Comparison of ENCODE assay signal across 8 cellular contexts in the genomic region with DNA sequence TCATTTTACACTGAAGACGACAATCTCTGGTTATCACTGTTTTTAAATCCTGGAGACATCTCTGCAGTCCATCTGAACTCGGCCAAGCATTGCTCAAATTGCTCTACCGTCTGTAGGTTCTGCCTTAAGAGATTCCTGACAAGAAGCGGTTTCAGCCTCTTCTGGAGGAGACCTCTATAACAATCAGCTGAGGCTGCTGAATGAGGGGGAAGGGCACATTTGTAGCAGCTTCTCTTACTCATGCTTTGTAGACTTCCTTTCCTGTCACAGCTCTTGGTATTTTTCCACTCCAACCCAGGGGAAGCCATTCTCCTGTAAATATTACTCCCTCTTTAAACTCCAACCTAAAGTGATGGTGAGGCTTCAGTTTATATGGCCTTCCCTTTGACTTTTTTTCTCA. TPM values are rescaled to one million over a fixed set of nuclear protein-coding genes. Genes with fewer than 3 reads are reported as not detected.
DNase-seq lines count a peak whose midpoint lies in the region; ATAC-seq and TF ChIP-seq lines count a peak whose summit lies in the region.

No MANE protein-coding gene starts in this region.

- no peaks in the 10 kb centered on the region for H4K20me1 ChIP-seq in mammary epithelial cell (ENCODE audit: insufficient read depth, low read length)

- H3K9ac ChIP-seq in mammary epithelial cell (ENCODE audit: insufficient read depth, low read length), result peak overlapping the region; percentile 69

- peak overlapping the region; percentile 44 for H3K4me2 ChIP-seq in mammary epithelial cell (ENCODE audit: insufficient read depth, low read depth, low read length)

- no peaks in the 10 kb centered on the region for H3K27me3 ChIP-seq in mammary epithelial cell (ENCODE audit: insufficient read depth, low read length)

- intact Hi-C loops in mammary epithelial cell (cut with micrococcal nuclease), result no loop called here

- peaks cover 28% of the 10 kb centered on the region for H3K4me1 ChIP-seq in mammary epithelial cell (ENCODE audit: insufficient read depth, low read length)

- no peak for TF ChIP-seq CTCF in mammary epithelial cell (conservative IDR thresholded peaks at IDR 0.05 in 1 of 2, IDR thresholded peaks at IDR 0.05 in 1 of 2; ENCODE audit: extremely low read depth in 1 of 2, insufficient read depth in 1 of 2, low read depth in 1 of 2, low read length in 2 of 2)

- peak overlapping the region; percentile 92 for H3K27ac ChIP-seq in mammary epithelial cell (ENCODE audit: insufficient read depth, low read depth, low read length)

- in situ Hi-C loops in mammary epithelial cell (cut with MboI; ENCODE audit: low sequenced_read_pairs in 2 of 2), result loop anchor here in 1 of 2 donors (5.0 kb wide), 1 partner anchor 45 kb away; no protein-coding TSS in a partner anchor

- H2AFZ ChIP-seq in mammary epithelial cell (ENCODE audit: low read depth, low read length), result no peak overlapping the region

- dilution Hi-C loops in mammary epithelial cell (cut with HindIII; ENCODE audit: low sequenced_read_pairs), result no loop called here

- no peaks in the 10 kb centered on the region for H3K36me3 ChIP-seq in mammary epithelial cell (ENCODE audit: insufficient read depth, low read length)

- no TSS peak for BruUV-seq in mammary epithelial cell (replicated peaks; lab: Mats Ljungman, UMichigan)

- H3K79me2 ChIP-seq in mammary epithelial cell (ENCODE audit: insufficient read depth, low read length), result no peaks in the 10 kb centered on the region

- WGBS in mammary epithelial cell (ENCODE audit: low coverage, missing lambda C conversion rate), result 94% methylated on average over 4 of the region's 4 CpGs

- no peak for ATAC-seq in HG02870 (IDR thresholded peaks at IDR 0.05; ENCODE audit: unreplicated experiment)
- no peak for ATAC-seq in GM18867 (IDR thresholded peaks at IDR 0.05; ENCODE audit: unreplicated experiment)

- no peak overlapping the region for H3K4me3 ChIP-seq in mammary epithelial cell (replicated peaks in 1 of 3; ENCODE audit: insufficient read depth in 1 of 3, low read depth in 2 of 3, low read length in 3 of 3)

- H3K9me3 ChIP-seq in mammary epithelial cell (replicated peaks; ENCODE audit: insufficient read depth, low read length), result no peaks in the 10 kb centered on the region

- CTCF ChIA-PET in mammary epithelial cell (lab: Charles Lee; ENCODE audit: low non-redundant PET), result interaction anchor here (0.6 kb wide), 2 partner anchors 32 to 1511 kb away, joined by 3 to 4 read pairs; no protein-coding TSS in a partner anchor

- DNase-seq in GM04504 (ENCODE audit: low read depth), result peak; percentile 64
- DNase-seq in NCI-H2227 (lab: John Stamatoyannopoulos, UW; ENCODE audit: unreplicated experiment), result peak; percentile 58
- DNase-seq in mammary epithelial cell, result peak; percentile 59
- peak; percentile 91 to 92 for DNase-seq in lung microvascular endothelial cell (ENCODE audit: low read depth in 2 of 2)
- DNase-seq in activated CD8-positive, alpha-beta memory T cell treated with anti-CD3 and anti-CD28 coated beads, Interleukin-2, amount 50 U/mL, for 4 hours, result no peak
- DNase-seq in NCI-H748 (lab: John Stamatoyannopoulos, UW; ENCODE audit: unreplicated experiment), result no peak

RNA-seq across cellular contexts. Expression of a gene that starts 3.0 kb away (rescaled TPM):
- total RNA-seq in mammary epithelial cell, result 10 to 100 TPM in 1 of 2 donors, 1 to 10 TPM in 1; 5.0 to 19.1 TPM
- polyA plus RNA-seq in mammary epithelial cell, result 10.8 TPM
- 28.3 TPM for polyA minus RNA-seq in mammary epithelial cell
- 33.8 and 39.7 TPM in 2 replicates for total RNA-seq in lung microvascular endothelial cell

RNA-seq across cellular contexts. Expression of a gene that starts 22.6 kb away (rescaled TPM):
- total RNA-seq in mammary epithelial cell (10 to 100 TPM; 16.7 to 18.2 TPM), lung microvascular endothelial cell (9.4 and 14.1 TPM in 2 replicates)
- polyA plus RNA-seq in mammary epithelial cell, result 19.5 TPM
- 5.5 TPM for polyA minus RNA-seq in mammary epithelial cell

RNA-seq across cellular contexts. Expression of a gene that starts 51.8 kb away (rescaled TPM):
- total RNA-seq in mammary epithelial cell (10 to 100 TPM; 37.3 to 72.8 TPM), lung microvascular endothelial cell (37.7 and 46.0 TPM in 2 replicates)
- polyA plus RNA-seq in mammary epithelial cell, result 42.5 TPM
- polyA minus RNA-seq in mammary epithelial cell, result 14.6 TPM

Comparison
In these comparisons a context has a peak if more than half of its experiments do, and no peak if none do; other contexts are left out.
1. DNase-seq: peak in GM04504 (single experiment), NCI-H2227 (single experiment), mammary epithelial cell (single experiment) and lung microvascular endothelial cell (2 of 2); none in activated CD8-positive, alpha-beta memory T cell treated with anti-CD3 and anti-CD28 coated beads, Interleukin-2, amount 50 U/mL, for 4 hours (single experiment) and NCI-H748 (single experiment).